Comparison of ENCODE assay signal across 9 cellular contexts in the genomic region with DNA sequence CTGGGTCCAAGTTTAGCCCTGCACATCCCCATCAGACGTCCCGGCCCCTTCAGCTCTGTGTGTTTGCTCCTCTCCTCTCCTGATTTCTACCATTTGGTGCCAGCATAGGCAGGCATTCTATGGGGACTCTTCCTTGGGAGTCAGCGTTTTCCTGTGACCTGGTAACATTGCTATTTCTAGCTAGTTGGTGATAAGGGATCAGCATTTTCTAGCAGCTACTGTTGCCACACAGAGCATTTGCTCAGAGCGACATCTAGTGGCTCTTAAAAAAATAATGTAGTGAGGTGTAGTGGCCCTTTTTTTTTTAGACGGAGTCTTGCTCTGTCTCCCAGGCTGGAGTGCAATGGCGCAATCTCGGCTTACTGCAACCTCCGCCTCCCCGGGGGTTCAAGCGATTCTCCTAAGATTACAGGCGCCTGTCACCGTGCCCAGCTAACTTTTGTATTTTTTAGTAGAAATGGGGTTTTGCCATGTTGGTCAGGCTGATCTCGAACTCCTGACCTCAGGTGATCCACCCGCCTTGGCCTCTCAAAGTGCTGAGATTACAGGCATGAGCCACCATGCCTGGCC. TPM values are rescaled to one million over a fixed set of nuclear protein-coding genes. Genes with fewer than 3 reads are reported as not detected.
DNase-seq lines count a peak whose midpoint lies in the region; ATAC-seq, FAIRE-seq and TF ChIP-seq lines count a peak whose summit lies in the region.
"Not testable (repeated sequence)": the region's sequence is repeated elsewhere in the genome, so short reads cannot be mapped to it uniquely, and the experiment has no call there.
"Had no signal": no experiment of that assay in that cellular context is flagged by ENCODE, and none has a peak within 500 bp of the region (broad histone marks: within the 10 kb centered on the region; RNA-seq: fewer than 3 reads in every experiment).

No MANE protein-coding gene starts in this region.

- DNase-seq in A549 (ENCODE audit: low read depth in 1 of 2, low spot score in 1 of 2) (peak; percentile 72 to 91), NCI-H187 (lab: John Stamatoyannopoulos, UW) (peak; percentile 19 to 59), SJCRH30 (peak; percentile 64 to 95), amniotic epithelial cell (ENCODE audit: low read depth) (peak; percentile 95), non-pigmented ciliary epithelial cell (ENCODE audit: low read depth) (peak; percentile 90)
- DNase-seq in glutamatergic neuron, result not testable (repeated sequence)

- FAIRE-seq in A549 (lab: Jason Lieb, UNC), result not testable (repeated sequence)

- H3K4me1 ChIP-seq in A549, result peaks cover 54% of the 10 kb centered on the region
- H3K4me1 ChIP-seq in SJCRH30, result not testable (repeated sequence)

- not testable (repeated sequence) for H3K4me1 Mint-ChIP-seq in glutamatergic neuron (ENCODE audit: low read depth, unreplicated experiment)

- H3K36me3 ChIP-seq in SJCRH30, result not testable (repeated sequence)

- not testable (repeated sequence) for H3K27ac Mint-ChIP-seq in glutamatergic neuron (ENCODE audit: unreplicated experiment)

- TF ChIP-seq POLR2A in A549 (IDR thresholded peaks at IDR 0.05; ENCODE audit: low read length), result not testable (repeated sequence)

- WGBS in A549 (ENCODE audit: missing lambda C conversion rate), result 11% methylated on average over 14 of the region's 14 CpGs

- peak; percentile 71 for TF ChIP-seq CTCF in A549 (IDR thresholded peaks at IDR 0.05)
- TF ChIP-seq CTCF in GM12873 (IDR thresholded peaks at IDR 0.05; ENCODE audit: insufficient read depth, low read depth, low read length, missing control alignments), result peak; percentile 72
- TF ChIP-seq CTCF in glutamatergic neuron (IDR thresholded peaks at IDR 0.05; ENCODE audit: partially characterized antibody, unreplicated experiment), result peak; percentile 65

- H3K4me3 Mint-ChIP-seq in glutamatergic neuron (ENCODE audit: unreplicated experiment), result not testable (repeated sequence)

- H3K27me3 Mint-ChIP-seq in glutamatergic neuron (ENCODE audit: unreplicated experiment), result not testable (repeated sequence)

- not testable (repeated sequence) for TF ChIP-seq EP300 in A549 (IDR thresholded peaks at IDR 0.05)

- H3K9me3 Mint-ChIP-seq in glutamatergic neuron (ENCODE audit: unreplicated experiment), result not testable (repeated sequence)

- ATAC-seq in A549, result peak; percentile 74 to 80
- peak; percentile 78 for ATAC-seq in HG02938 (IDR thresholded peaks at IDR 0.05; ENCODE audit: unreplicated experiment)

- H3K36me3 Mint-ChIP-seq in glutamatergic neuron (ENCODE audit: unreplicated experiment), result not testable (repeated sequence)

- H3K9me3 ChIP-seq in A549; SJCRH30 (replicated peaks): not testable (repeated sequence)

- peak overlapping the region; percentile 52 for H3K4me2 ChIP-seq in A549

- H3K27me3 ChIP-seq in SJCRH30, result not testable (repeated sequence)

- peak overlapping the region; percentile 75 to 91 for H3K27ac ChIP-seq in A549
- H3K27ac ChIP-seq in SJCRH30, result not testable (repeated sequence)

- POLR2A ChIA-PET in A549 (lab: Yijun Ruan, JAX), result interaction anchor here (1.7 kb wide), 1 partner anchor 124 kb away, joined by 23 read pairs; a partner anchor contains a TSS

- not testable (repeated sequence) for H3K4me3 ChIP-seq in A549, SJCRH30

- peak; percentile 84 to 87 for TF ChIP-seq RAD21 in A549 (conservative IDR thresholded peaks at IDR 0.05 in 1 of 2, IDR thresholded peaks at IDR 0.05 in 1 of 2)

- CTCF ChIA-PET in A549 (lab: Yijun Ruan, JAX), result interaction anchor here (0.6 to 1.9 kb wide), 35 partner anchors 9 to 1659 kb away, joined by 3 to 12 read pairs (median 4); a partner anchor contains a TSS

TF ChIP-seq in A549, 52 proteins besides CTCF, POLR2A, EP300 and RAD21:
- TF ChIP-seq GATA3 (IDR thresholded peaks at IDR 0.05; ENCODE audit: borderline replicate concordance) (0 out of 2 replicates have a peak, but pooled peaks have one; percentile 20), SMC3 (IDR thresholded peaks at IDR 0.05) (peak; percentile 73), MAFK (IDR thresholded peaks at IDR 0.05; ENCODE audit: partially characterized antibody) (peak; percentile 82), CEBPB (IDR thresholded peaks at IDR 0.05) (peak; percentile 62 to 79)
TF ChIP-seq in A549: peak in this region for 4; not testable (repeated sequence) for 48.

RNA-seq across cellular contexts. Expression of a gene that starts 54.0 kb away (rescaled TPM):
- not detected in 2 replicates for polyA plus RNA-seq in A549 (2011; rRNA removed)
- polyA plus RNA-seq in A549 (2012; cell fraction: cytosol; rRNA removed), result 0.01 TPM in 1 of 2 replicates, not detected in the other
- 0.02 TPM in 1 of 2 replicates, not detected in the other for polyA plus RNA-seq in A549 (2012; cell fraction: nucleus; rRNA removed)
- polyA plus RNA-seq in A549 (2017; fragmentation: RNase III; extraction: RNeasy Plus Mini Kit Qiagen cat#74134 plus additional on column Dnase treatment), result 0.03 TPM in 1 of 3 replicates, not detected in the others
- polyA minus RNA-seq in A549 (2011; rRNA and poly(A)+ RNA removed), result not detected in 2 replicates
- not detected in 2 replicates for total RNA-seq in SJCRH30 (2014; rRNA removed; shearing (Covaris generic))
- not detected for total RNA-seq in glutamatergic neuron (ENCODE audit: unreplicated experiment)
- polyA plus RNA-seq: IgD-negative memory B cell had no signal
